ENCODE assay signal across 8 cellular contexts in the genomic region with DNA sequence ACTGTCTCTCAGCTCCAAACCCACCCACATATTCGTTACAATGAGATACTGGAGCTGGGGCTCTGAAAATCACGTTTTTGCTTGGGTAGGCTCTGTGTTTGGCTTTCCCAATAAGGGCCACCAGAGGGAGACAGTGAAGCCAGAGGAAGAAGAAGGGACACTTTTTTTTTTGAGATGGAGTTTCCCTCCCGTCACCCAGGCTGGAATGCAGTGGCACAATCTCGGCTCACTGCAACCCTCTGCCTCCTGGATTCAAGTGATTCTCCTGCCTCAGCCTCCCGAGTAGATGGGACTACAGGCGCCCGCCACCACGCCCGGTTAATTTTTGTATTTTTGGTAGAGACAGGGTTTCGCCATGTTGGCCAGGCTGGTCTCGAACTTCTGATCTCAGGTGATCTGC.
DNase-seq lines count a peak whose midpoint lies in the region; ATAC-seq and TF ChIP-seq lines count a peak whose summit lies in the region.
"Not testable (repeated sequence)": the region's sequence is repeated elsewhere in the genome, so short reads cannot be mapped to it uniquely, and the experiment has no call there.

No MANE protein-coding gene starts in this region.

- TF ChIP-seq CTCF in AG09309 (IDR thresholded peaks at IDR 0.05; ENCODE audit: control insufficient read depth, insufficient read depth, low read depth, low read length, missing control alignments) (peak; percentile 80), GM13976 (IDR thresholded peaks at IDR 0.05; ENCODE audit: borderline replicate concordance, control extremely low read depth, extremely low read depth, insufficient read depth, missing control alignments) (peak; percentile 75)

- H3K9me3 ChIP-seq in effector memory CD4-positive, alpha-beta T cell (ENCODE audit: control insufficient read depth, low read length): not testable (repeated sequence)

- ATAC-seq in SK-N-SH treated with all-trans-retinoic acid at 6 μM for 48 hours: peak; percentile 76

- not testable (repeated sequence) for H3K27ac ChIP-seq in effector memory CD4-positive, alpha-beta T cell (ENCODE audit: insufficient read depth, low read length, poor library complexity, severe bottlenecking)

- H3K4me3 ChIP-seq in AG09309 (ENCODE audit: control insufficient read depth, low read depth, low read length); effector memory CD4-positive, alpha-beta T cell (ENCODE audit: insufficient read depth, low read depth, low read length, poor library complexity, severe bottlenecking): not testable (repeated sequence)

- in situ Hi-C loops in GM13976 (cut with MboI; ENCODE audit: low sequenced_read_pairs, unreplicated experiment): not testable (repeated sequence)

- not testable (repeated sequence) for DNase-seq in AG09309 (ENCODE audit: low read depth)
- DNase-seq in GM13976 (ENCODE audit: low spot score) (peak; percentile 83), NCI-H146 (lab: John Stamatoyannopoulos, UW) (peak; percentile 54), activated T-cell treated with anti-CD3 and anti-CD28 coated beads for 48 hours (ENCODE audit: low read depth) (peak; percentile 58), left kidney (ENCODE audit: low read depth, low spot score) (peak; percentile 91)
- DNase-seq in effector memory CD4-positive, alpha-beta T cell: peak; percentile 54 to 68 (median 58)
- DNase-seq in stimulated activated CD4-positive, alpha-beta T cell treated with anti-CD3 and anti-CD28 coated beads, Interleukin-15, amount 100 ng/mL, for 24 hours: peak; percentile 82

- H3K27me3 ChIP-seq in effector memory CD4-positive, alpha-beta T cell (replicated peaks; ENCODE audit: control insufficient read depth, insufficient read depth, low read length, poor library complexity, severe bottlenecking): not testable (repeated sequence)

- not testable (repeated sequence) for H3K36me3 ChIP-seq in effector memory CD4-positive, alpha-beta T cell (ENCODE audit: control insufficient read depth, insufficient read depth, low read length)

- not testable (repeated sequence) for H3K4me1 ChIP-seq in effector memory CD4-positive, alpha-beta T cell (ENCODE audit: control insufficient read depth, insufficient read depth, low read length, poor library complexity, severe bottlenecking)
